Comparison of ENCODE assay signal across 8 cellular contexts in genomic region chr6:166999845-167000253, GRCh38. TPM values are rescaled to one million over a fixed set of nuclear protein-coding genes. Genes with fewer than 3 reads are reported as not detected.
DNase-seq lines count a peak whose midpoint lies in the region; ATAC-seq and TF ChIP-seq lines count a peak whose summit lies in the region.

No MANE protein-coding gene starts in this region.

- no peaks in the 10 kb centered on the region for H3K27me3 Mint-ChIP-seq in naive B cell

- peaks cover 2 to 3% of the 10 kb centered on the region in 2 donors for H3K36me3 Mint-ChIP-seq in naive B cell

- no peaks in the 10 kb centered on the region for H3K9me3 Mint-ChIP-seq in naive B cell

- TF ChIP-seq POLR2A in NB4 (IDR thresholded peaks at IDR 0.05; ENCODE audit: extremely low read depth, insufficient read length), result no peak

- intact Hi-C loops in dorsolateral prefrontal cortex (cut with DNase I), result loop anchor here (2.0 to 5.0 kb wide), 3 partner anchors 42 to 142 kb away; partner anchors contain the start of gene RNASET2 (in 1 of the 2)

- H3K4me3 ChIP-seq in NB4 (ENCODE audit: low read depth, low read length) (peak overlapping the region; percentile 90), dorsolateral prefrontal cortex (peak overlapping the region; percentile 77 to 98 (median 94))

- no peak for TF ChIP-seq CTCF in NB4 (IDR thresholded peaks at IDR 0.05; ENCODE audit: low read depth, low read length)
- TF ChIP-seq CTCF in dorsolateral prefrontal cortex (IDR thresholded peaks at IDR 0.05 in 54 of 56, conservative IDR thresholded peaks at IDR 0.05 in 2 of 56; ENCODE audit: low read depth in 1 of 56, partially characterized antibody in 56 of 56), result no peak

- DNase-seq in ELR (ENCODE audit: low read depth) (peak; percentile 35), NB4 (ENCODE audit: low read depth) (peak; percentile 66), dorsolateral prefrontal cortex (no peak), naive B cell (no peak), NCI-H187 treated with DMSO at 0.1 percent for 48 hours (lab: John Stamatoyannopoulos, UW) (no peak)

- H3K27ac Mint-ChIP-seq in naive B cell, result peak overlapping the region in 4 of 6 donors; percentile 59 to 84 (median 79)

- H3K27me3 ChIP-seq in dorsolateral prefrontal cortex, result no peaks in the 10 kb centered on the region

- H3K4me3 Mint-ChIP-seq in naive B cell, result peak overlapping the region; percentile 78 to 96 (median 87)

- H3K4me1 Mint-ChIP-seq in naive B cell, result peaks cover 25 to 30% (median 25%) of the 10 kb centered on the region in 3 donors

- ATAC-seq in naive B cell (ENCODE audit: low read depth in 2 of 2) (no peak), HG02759 (IDR thresholded peaks at IDR 0.05; ENCODE audit: unreplicated experiment) (no peak), GM21528 (IDR thresholded peaks at IDR 0.05; ENCODE audit: low FRiP score, unreplicated experiment) (no peak), GM18870 (IDR thresholded peaks at IDR 0.05; ENCODE audit: unreplicated experiment) (no peak)

- H3K27ac ChIP-seq in dorsolateral prefrontal cortex, result peak overlapping the region in 54 of 59 donors; percentile 3 to 89 (median 76)

RNA-seq across cellular contexts. Expression of gene CEP43, which starts 0.7 kb away (rescaled TPM):
- 10 to 100 TPM; 17.9 to 39.4 (median 27.8) TPM for total RNA-seq in dorsolateral prefrontal cortex
- 10 to 100 TPM in 1 of 6 donors, 1 to 10 TPM in 5; 6.6 to 12.0 (median 7.2) TPM for polyA plus RNA-seq in naive B cell (ENCODE audit: low read depth in 6 of 6)

RNA-seq across cellular contexts. Expression of gene RNASET2, which starts 43.5 kb away (rescaled TPM):
- total RNA-seq in dorsolateral prefrontal cortex, result 100 to 1,000 TPM in 8 of 120 experiments, 10 to 100 TPM in 112; 26.9 to 141 (median 66.3) TPM
- 100 to 1,000 TPM; 472 to 744 (median 534) TPM for polyA plus RNA-seq in naive B cell (ENCODE audit: low read depth in 6 of 6)

Comparison
In these comparisons a context has a peak if more than half of its experiments do, and no peak if none do; other contexts are left out.
1. DNase-seq: peak in ELR (single experiment) and NB4 (single experiment); none in dorsolateral prefrontal cortex (0 of 10), naive B cell (single experiment) and NCI-H187 treated with DMSO at 0.1 percent for 48 hours (single experiment).